Comparison of ENCODE assay signal across 10 cellular contexts in the genomic region with DNA sequence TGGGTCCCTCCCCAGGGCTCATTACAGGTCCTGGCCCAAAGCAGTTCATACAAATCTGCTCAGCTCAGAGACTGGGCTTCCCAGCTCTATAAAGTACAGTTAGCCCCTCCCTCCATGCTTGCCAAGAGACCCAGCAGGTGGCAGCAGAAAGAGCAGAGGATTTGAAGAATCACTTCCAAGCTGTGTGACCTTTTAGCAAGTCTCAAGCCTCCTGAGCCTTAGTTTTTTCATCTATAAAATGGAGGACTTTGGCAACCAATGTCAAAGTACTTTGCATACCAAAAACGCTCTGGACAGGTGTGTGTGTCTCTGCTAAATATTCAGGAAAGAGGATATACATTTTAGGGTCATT. TPM values are rescaled to one million over a fixed set of nuclear protein-coding genes. Genes with fewer than 3 reads are reported as not detected.
A peak's percentile ranks its signal among the peaks of the same experiment; 100 is the strongest.
DNase-seq lines count a peak whose midpoint lies in the region; ATAC-seq and TF ChIP-seq lines count a peak whose summit lies in the region.
"Had no signal": no experiment of that assay in that cellular context is flagged by ENCODE, and none has a peak within 500 bp of the region (broad histone marks: within the 10 kb centered on the region; RNA-seq: fewer than 3 reads in every experiment).

No MANE protein-coding gene starts in this region.

- no peaks in the 10 kb centered on the region for H3K4me1 ChIP-seq in foreskin keratinocyte

- ATAC-seq in foreskin keratinocyte (peak; percentile 18), GM21723 (IDR thresholded peaks at IDR 0.05; ENCODE audit: unreplicated experiment) (no peak), GM21367 (IDR thresholded peaks at IDR 0.05; ENCODE audit: unreplicated experiment) (no peak), GM21717 (IDR thresholded peaks at IDR 0.05; ENCODE audit: unreplicated experiment) (no peak)

- TF ChIP-seq CTCF in C4-2B (conservative IDR thresholded peaks at IDR 0.05) (peak; percentile 28), GM12873 (IDR thresholded peaks at IDR 0.05; ENCODE audit: insufficient read depth, low read depth, low read length, missing control alignments) (peak; percentile 41), foreskin keratinocyte (conservative IDR thresholded peaks at IDR 0.05) (peak; percentile 46)

- no peak overlapping the region for H3K27ac ChIP-seq in C4-2B
- H3K27ac ChIP-seq in foreskin keratinocyte: no peak overlapping the region
- H3K27ac ChIP-seq: SJCRH30 had no signal

- H3K27me3 ChIP-seq in foreskin keratinocyte: no peaks in the 10 kb centered on the region
- H3K27me3 ChIP-seq: SJCRH30 had no signal

- DNase-seq in RPMI7951 (ENCODE audit: low read depth) (peak; percentile 18), foreskin keratinocyte (no peak)
- no peak for DNase-seq in activated effector memory CD4-positive, alpha-beta T cell treated with Interleukin-2 at 50 U/mL for 16 hours
- DNase-seq: SJCRH30; stimulated activated naive CD4-positive, alpha-beta T cell treated with Interleukin-2 at 50 U/mL for 16 hours had no signal

RNA-seq across cellular contexts. Expression of a gene that starts 26.6 kb away (rescaled TPM):
- total RNA-seq in RPMI7951 (2014; rRNA removed; shearing (Covaris generic)): 4.2 and 5.1 TPM in 2 replicates
- total RNA-seq in foreskin keratinocyte: 11.6 and 12.7 TPM in 2 replicates
- polyA plus RNA-seq in foreskin keratinocyte: 8.1 and 10.7 TPM in 2 replicates
